In the genomic region with DNA sequence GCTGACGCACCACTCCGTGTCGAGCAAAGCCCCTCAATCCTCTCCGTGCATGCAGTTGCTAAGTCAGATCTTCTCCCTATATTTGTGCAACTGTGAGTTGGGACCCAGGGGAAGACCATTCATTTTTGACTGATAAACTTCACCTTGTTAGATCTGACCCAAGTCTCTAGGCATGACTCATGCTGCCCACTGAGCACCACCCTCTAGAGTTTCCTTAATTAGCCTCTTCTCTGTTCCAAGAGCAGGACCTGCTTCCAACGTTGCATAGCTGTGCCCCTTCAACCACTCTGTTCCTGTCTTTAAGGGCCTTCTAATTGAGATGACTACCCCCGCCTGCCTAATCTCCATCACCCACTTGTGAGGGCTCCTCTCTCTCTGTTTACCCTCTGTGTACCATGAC, we compare ENCODE assay signal across 2 cellular contexts.
TF ChIP-seq lines count a peak whose summit lies in the region.

No MANE protein-coding gene starts in this region.

TF ChIP-seq in HEK293, 187 proteins besides CTCF, POLR2A, EP300 and RAD21:
- TF ChIP-seq ZNF10 (tag by site-specific recombination; IDR thresholded peaks at IDR 0.05) (peak; percentile 66; the same call in 1 of the 2 replicates), ZNF677 (tag by site-specific recombination; IDR thresholded peaks at IDR 0.05) (no peak)

TF ChIP-seq in HepG2, 621 proteins besides CTCF, POLR2A, EP300 and RAD21:
- TF ChIP-seq TSC22D2 (CRISPR knock-in tag; IDR thresholded peaks at IDR 0.05; ENCODE audit: borderline replicate concordance) (no peak), ZNF367 (CRISPR knock-in tag; IDR thresholded peaks at IDR 0.05; ENCODE audit: borderline replicate concordance) (no peak), ZNF546 (CRISPR knock-in tag; conservative IDR thresholded peaks at IDR 0.05) (no peak), ELF1 (CRISPR knock-in tag; IDR thresholded peaks at IDR 0.05) (no peak), ZNF839 (CRISPR knock-in tag; IDR thresholded peaks at IDR 0.05; ENCODE audit: borderline replicate concordance) (no peak), PCBP1 (IDR thresholded peaks at IDR 0.05; ENCODE audit: borderline replicate concordance, low read depth, low read length) (no peak), TBX2 (CRISPR knock-in tag; IDR thresholded peaks at IDR 0.05; ENCODE audit: borderline replicate concordance) (no peak), ZNF772 (CRISPR knock-in tag; IDR thresholded peaks at IDR 0.05) (no peak), KMT2B (CRISPR knock-in tag; IDR thresholded peaks at IDR 0.05) (no peak), ARHGAP35 (CRISPR knock-in tag; IDR thresholded peaks at IDR 0.05; ENCODE audit: borderline replicate concordance) (no peak), ZMYM4 (CRISPR knock-in tag; IDR thresholded peaks at IDR 0.05) (no peak)
- TF ChIP-seq, protein P1, sequence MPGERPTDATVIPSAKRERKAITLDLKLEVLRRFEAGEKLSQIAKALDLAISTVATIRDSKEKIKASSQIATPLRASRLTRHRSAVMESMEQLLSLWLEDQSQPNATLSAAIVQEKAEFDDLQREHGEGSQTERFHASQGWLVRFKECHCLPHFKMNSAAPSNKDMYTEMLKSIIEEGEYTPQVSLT (CRISPR knock-in tag; IDR thresholded peaks at IDR 0.05; ENCODE audit: borderline replicate concordance, low read depth) = no peak
- TF ChIP-seq, protein P2, sequence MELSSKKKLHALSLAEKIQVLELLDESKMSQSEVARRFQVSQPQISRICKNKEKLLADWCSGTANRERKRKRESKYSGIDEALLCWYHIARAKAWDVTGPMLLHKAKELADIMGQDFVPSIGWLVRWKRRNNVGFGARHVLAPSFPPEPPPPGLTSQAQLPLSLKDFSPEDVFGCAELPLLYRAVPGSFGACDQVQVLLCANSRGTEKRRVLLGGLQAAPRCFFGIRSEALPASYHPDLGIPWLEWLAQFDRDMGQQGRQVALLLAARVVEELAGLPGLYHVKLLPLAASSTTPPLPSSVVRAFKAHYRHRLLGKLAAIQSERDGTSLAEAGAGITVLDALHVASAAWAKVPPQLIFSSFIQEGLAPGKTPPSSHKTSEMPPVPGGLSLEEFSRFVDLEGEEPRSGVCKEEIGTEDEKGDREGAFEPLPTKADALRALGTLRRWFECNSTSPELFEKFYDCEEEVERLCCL (CRISPR knock-in tag; IDR thresholded peaks at IDR 0.05; ENCODE audit: borderline replicate concordance) = no peak
- TF ChIP-seq, protein P3, sequence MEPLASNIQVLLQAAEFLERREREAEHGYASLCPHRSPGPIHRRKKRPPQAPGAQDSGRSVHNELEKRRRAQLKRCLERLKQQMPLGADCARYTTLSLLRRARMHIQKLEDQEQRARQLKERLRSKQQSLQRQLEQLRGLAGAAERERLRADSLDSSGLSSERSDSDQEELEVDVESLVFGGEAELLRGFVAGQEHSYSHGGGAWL (CRISPR knock-in tag; IDR thresholded peaks at IDR 0.05) = no peak
- TF ChIP-seq, protein P4, sequence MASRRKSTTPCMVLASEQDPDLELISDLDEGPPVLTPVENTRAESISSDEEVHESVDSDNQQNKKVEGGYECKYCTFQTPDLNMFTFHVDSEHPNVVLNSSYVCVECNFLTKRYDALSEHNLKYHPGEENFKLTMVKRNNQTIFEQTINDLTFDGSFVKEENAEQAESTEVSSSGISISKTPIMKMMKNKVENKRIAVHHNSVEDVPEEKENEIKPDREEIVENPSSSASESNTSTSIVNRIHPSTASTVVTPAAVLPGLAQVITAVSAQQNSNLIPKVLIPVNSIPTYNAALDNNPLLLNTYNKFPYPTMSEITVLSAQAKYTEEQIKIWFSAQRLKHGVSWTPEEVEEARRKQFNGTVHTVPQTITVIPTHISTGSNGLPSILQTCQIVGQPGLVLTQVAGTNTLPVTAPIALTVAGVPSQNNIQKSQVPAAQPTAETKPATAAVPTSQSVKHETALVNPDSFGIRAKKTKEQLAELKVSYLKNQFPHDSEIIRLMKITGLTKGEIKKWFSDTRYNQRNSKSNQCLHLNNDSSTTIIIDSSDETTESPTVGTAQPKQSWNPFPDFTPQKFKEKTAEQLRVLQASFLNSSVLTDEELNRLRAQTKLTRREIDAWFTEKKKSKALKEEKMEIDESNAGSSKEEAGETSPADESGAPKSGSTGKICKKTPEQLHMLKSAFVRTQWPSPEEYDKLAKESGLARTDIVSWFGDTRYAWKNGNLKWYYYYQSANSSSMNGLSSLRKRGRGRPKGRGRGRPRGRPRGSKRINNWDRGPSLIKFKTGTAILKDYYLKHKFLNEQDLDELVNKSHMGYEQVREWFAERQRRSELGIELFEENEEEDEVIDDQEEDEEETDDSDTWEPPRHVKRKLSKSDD (CRISPR knock-in tag; IDR thresholded peaks at IDR 0.05; ENCODE audit: low read depth) = no peak
- TF ChIP-seq, protein P5, sequence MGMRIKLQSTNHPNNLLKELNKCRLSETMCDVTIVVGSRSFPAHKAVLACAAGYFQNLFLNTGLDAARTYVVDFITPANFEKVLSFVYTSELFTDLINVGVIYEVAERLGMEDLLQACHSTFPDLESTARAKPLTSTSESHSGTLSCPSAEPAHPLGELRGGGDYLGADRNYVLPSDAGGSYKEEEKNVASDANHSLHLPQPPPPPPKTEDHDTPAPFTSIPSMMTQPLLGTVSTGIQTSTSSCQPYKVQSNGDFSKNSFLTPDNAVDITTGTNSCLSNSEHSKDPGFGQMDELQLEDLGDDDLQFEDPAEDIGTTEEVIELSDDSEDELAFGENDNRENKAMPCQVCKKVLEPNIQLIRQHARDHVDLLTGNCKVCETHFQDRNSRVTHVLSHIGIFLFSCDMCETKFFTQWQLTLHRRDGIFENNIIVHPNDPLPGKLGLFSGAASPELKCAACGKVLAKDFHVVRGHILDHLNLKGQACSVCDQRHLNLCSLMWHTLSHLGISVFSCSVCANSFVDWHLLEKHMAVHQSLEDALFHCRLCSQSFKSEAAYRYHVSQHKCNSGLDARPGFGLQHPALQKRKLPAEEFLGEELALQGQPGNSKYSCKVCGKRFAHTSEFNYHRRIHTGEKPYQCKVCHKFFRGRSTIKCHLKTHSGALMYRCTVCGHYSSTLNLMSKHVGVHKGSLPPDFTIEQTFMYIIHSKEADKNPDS (CRISPR knock-in tag; IDR thresholded peaks at IDR 0.05) = no peak
